ENCODE assay signal across 17 cellular contexts in the genomic region with DNA sequence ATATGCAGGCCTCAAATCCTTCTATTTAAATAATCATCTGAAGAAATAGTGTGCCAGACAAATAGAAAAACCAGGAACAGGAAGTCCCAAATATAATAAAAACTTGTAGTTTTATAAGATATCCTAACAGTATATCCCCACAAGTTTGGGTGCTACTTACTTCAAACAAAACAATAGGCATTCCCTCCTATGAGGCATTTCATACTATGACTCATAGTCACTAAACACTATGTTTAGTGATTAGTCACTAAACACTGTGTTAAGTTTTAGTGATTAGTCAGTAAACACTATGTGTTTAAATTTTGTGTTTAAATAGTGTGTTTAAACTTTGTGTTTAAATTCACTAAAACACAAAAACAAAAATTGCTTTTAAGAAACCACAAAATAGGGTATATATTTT.
DNase-seq lines count a peak whose midpoint lies in the region; ATAC-seq, FAIRE-seq and TF ChIP-seq lines count a peak whose summit lies in the region.
"Had no signal": no experiment of that assay in that cellular context is flagged by ENCODE, and none has a peak within 500 bp of the region (broad histone marks: within the 10 kb centered on the region; RNA-seq: fewer than 3 reads in every experiment).

No MANE protein-coding gene starts in this region.

- intact Hi-C loops in OCI-LY7 (cut with micrococcal nuclease; ENCODE audit: unreplicated experiment) (no loop called here), esophagus squamous epithelium (cut with DNase I) (no loop called here)

- H4K20me1 ChIP-seq in OCI-LY7 (ENCODE audit: insufficient read depth, low read length), result no peaks in the 10 kb centered on the region

- H2AFZ ChIP-seq in OCI-LY7 (ENCODE audit: low read length), result no peak overlapping the region

- H3K27ac ChIP-seq in A549 (no peak overlapping the region), OCI-LY7 (ENCODE audit: low read depth, low read length, poor library complexity, severe bottlenecking) (no peak overlapping the region), esophagus squamous epithelium (no peak overlapping the region)
- H3K27ac ChIP-seq: gastrocnemius medialis, lower lobe of right lung, spleen had no signal

- H3K36me3 ChIP-seq in adipocyte (ENCODE audit: control insufficient read depth, insufficient read depth, low read length, severe bottlenecking), result no peaks in the 10 kb centered on the region
- H3K36me3 ChIP-seq in OCI-LY7 (ENCODE audit: insufficient read depth, low read length), result no peaks in the 10 kb centered on the region
- H3K36me3 ChIP-seq in esophagus squamous epithelium, result no peaks in the 10 kb centered on the region
- H3K36me3 ChIP-seq: gastrocnemius medialis, lower lobe of right lung, spleen had no signal

- no peaks in the 10 kb centered on the region for H3K79me2 ChIP-seq in OCI-LY7 (ENCODE audit: insufficient read depth, low read depth, low read length)

- H3K4me1 ChIP-seq in A549, result no peaks in the 10 kb centered on the region
- peaks cover 2% of the 10 kb centered on the region for H3K4me1 ChIP-seq in adipocyte (ENCODE audit: control insufficient read depth, insufficient read depth, low read length)
- no peaks in the 10 kb centered on the region for H3K4me1 ChIP-seq in OCI-LY7 (ENCODE audit: insufficient read depth, low read length, poor library complexity, severe bottlenecking)
- H3K4me1 ChIP-seq in esophagus squamous epithelium, result no peaks in the 10 kb centered on the region
- H3K4me1 ChIP-seq: gastrocnemius medialis, lower lobe of right lung, spleen had no signal

- CTCF ChIA-PET in A549 (lab: Yijun Ruan, JAX), result no interaction called here
- CTCF ChIA-PET in OCI-LY7 (lab: Charles Lee; ENCODE audit: unreplicated experiment), result no interaction called here

- H3K9me3 ChIP-seq in A549 (no peaks in the 10 kb centered on the region), adipocyte (ENCODE audit: control insufficient read depth, low read length) (no peaks in the 10 kb centered on the region), OCI-LY7 (ENCODE audit: low read length) (no peaks in the 10 kb centered on the region), esophagus squamous epithelium (no peaks in the 10 kb centered on the region)
- H3K9me3 ChIP-seq: gastrocnemius medialis, lower lobe of right lung, SK-N-SH, spleen had no signal

- H3K27me3 ChIP-seq in adipocyte (replicated peaks; ENCODE audit: control insufficient read depth, insufficient read depth, low read length) (no peaks in the 10 kb centered on the region), esophagus squamous epithelium (no peaks in the 10 kb centered on the region)
- H3K27me3 ChIP-seq: gastrocnemius medialis, spleen had no signal

- no peak for TF ChIP-seq CTCF in A549 (IDR thresholded peaks at IDR 0.05)
- TF ChIP-seq CTCF in OCI-LY7 (conservative IDR thresholded peaks at IDR 0.05; ENCODE audit: low read length), result no peak
- TF ChIP-seq CTCF in esophagus squamous epithelium (IDR thresholded peaks at IDR 0.05), result no peak

- ATAC-seq in A549, result no peak
- no peak for ATAC-seq in HG03108 (IDR thresholded peaks at IDR 0.05; ENCODE audit: unreplicated experiment)
- ATAC-seq: gastrocnemius medialis; lower lobe of right lung; naive thymus-derived CD4-positive, alpha-beta T cell; stimulated activated naive CD8-positive, alpha-beta T cell treated with anti-CD3 and anti-CD28 coated beads, Interleukin-15, Interleukin-2, amounts not matched to agents 100 U/mL and 50 U/mL, for 24 hours had no signal

- no peaks in the 10 kb centered on the region for H3K9me2 ChIP-seq in OCI-LY7 (ENCODE audit: insufficient read depth, low read length)
- H3K9me2 ChIP-seq: SK-N-SH had no signal

- BruUV-seq in OCI-LY7 (replicated peaks; lab: Mats Ljungman, UMichigan), result no TSS peak

- no peak overlapping the region for H3K9ac ChIP-seq in adipocyte (ENCODE audit: low read length)
- H3K9ac ChIP-seq: SK-N-SH had no signal

- TF ChIP-seq RAD21 in A549 (conservative IDR thresholded peaks at IDR 0.05 in 1 of 2, IDR thresholded peaks at IDR 0.05 in 1 of 2), result no peak

- no peak overlapping the region for H3K4me3 ChIP-seq in A549
- no peak overlapping the region for H3K4me3 ChIP-seq in adipocyte (ENCODE audit: low read length)
- no peak overlapping the region for H3K4me3 ChIP-seq in OCI-LY7 (ENCODE audit: low read depth, low read length, poor library complexity, severe bottlenecking)
- H3K4me3 ChIP-seq in esophagus squamous epithelium, result no peak overlapping the region
- H3K4me3 ChIP-seq: gastrocnemius medialis, lower lobe of right lung, spleen had no signal

- TF ChIP-seq EP300 in A549 (IDR thresholded peaks at IDR 0.05), result no peak

- DNase-seq in A549 (ENCODE audit: low read depth in 1 of 2, low spot score in 1 of 2), result peak in 1 of 2 experiments; percentile 1
- peak; percentile 41 for DNase-seq in HPDE6-E6E7 (ENCODE audit: extremely low spot score)
- DNase-seq in adipocyte (ENCODE audit: low read depth), result peak; percentile 1
- no peak for DNase-seq in frontal cortex (ENCODE audit: low spot score in 2 of 2)
- no peak for DNase-seq in OCI-LY7 (ENCODE audit: low spot score)
- DNase-seq in esophagus squamous epithelium (lab: John Stamatoyannopoulos, UW), result no peak
- DNase-seq in cerebellum (ENCODE audit: low spot score), result no peak
- DNase-seq: effector CD8-positive, alpha-beta T cell; gastrocnemius medialis; lower lobe of right lung; MM.1S; naive thymus-derived CD4-positive, alpha-beta T cell; NCI-H1694 treated with DMSO at 0.1 percent for 48 hours; SK-N-SH; spleen; stimulated activated naive CD8-positive, alpha-beta T cell treated with anti-CD3 and anti-CD28 coated beads, Interleukin-15, Interleukin-2, amounts not matched to agents 100 U/mL and 50 U/mL, for 24 hours had no signal

- no peak for FAIRE-seq in A549 (lab: Jason Lieb, UNC)
- peak; percentile 55 for FAIRE-seq in frontal cortex (lab: Jason Lieb, UNC)

- H3K4me2 ChIP-seq in A549 (no peak overlapping the region), OCI-LY7 (ENCODE audit: low read length) (no peak overlapping the region)
- H3K4me2 ChIP-seq: SK-N-SH had no signal

- TF ChIP-seq POLR2A in A549 (IDR thresholded peaks at IDR 0.05; ENCODE audit: low read length), result no peak
- no peak for TF ChIP-seq POLR2A in esophagus squamous epithelium (IDR thresholded peaks at IDR 0.05)

- POLR2A ChIA-PET in A549 (lab: Yijun Ruan, JAX), result no interaction called here
- POLR2A ChIA-PET in OCI-LY7 (lab: Charles Lee), result no interaction called here

TF ChIP-seq in A549, 52 proteins besides CTCF, POLR2A, EP300 and RAD21:
- TF ChIP-seq JUN (IDR thresholded peaks at IDR 0.05), result no peak
- TF ChIP-seq, protein P1, sequence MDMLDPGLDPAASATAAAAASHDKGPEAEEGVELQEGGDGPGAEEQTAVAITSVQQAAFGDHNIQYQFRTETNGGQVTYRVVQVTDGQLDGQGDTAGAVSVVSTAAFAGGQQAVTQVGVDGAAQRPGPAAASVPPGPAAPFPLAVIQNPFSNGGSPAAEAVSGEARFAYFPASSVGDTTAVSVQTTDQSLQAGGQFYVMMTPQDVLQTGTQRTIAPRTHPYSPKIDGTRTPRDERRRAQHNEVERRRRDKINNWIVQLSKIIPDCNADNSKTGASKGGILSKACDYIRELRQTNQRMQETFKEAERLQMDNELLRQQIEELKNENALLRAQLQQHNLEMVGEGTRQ (IDR thresholded peaks at IDR 0.05), result no peak
- no peak for TF ChIP-seq FOSL2 (IDR thresholded peaks at IDR 0.05)
- TF ChIP-seq FOSL2 (CRISPR knock-in tag; IDR thresholded peaks at IDR 0.05), result peak; percentile 67
- TF ChIP-seq, protein P2, sequence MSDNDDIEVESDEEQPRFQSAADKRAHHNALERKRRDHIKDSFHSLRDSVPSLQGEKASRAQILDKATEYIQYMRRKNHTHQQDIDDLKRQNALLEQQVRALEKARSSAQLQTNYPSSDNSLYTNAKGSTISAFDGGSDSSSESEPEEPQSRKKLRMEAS (IDR thresholded peaks at IDR 0.05), result no peak
- no peak for TF ChIP-seq MAFK (IDR thresholded peaks at IDR 0.05; ENCODE audit: partially characterized antibody)
- TF ChIP-seq SREBF2 (IDR thresholded peaks at IDR 0.05), result no peak
TF ChIP-seq in A549: peak in this region for 1.

Comparison
In these comparisons a context has a peak if more than half of its experiments do, and no peak if none do; other contexts are left out.
1. DNase-seq: peak in HPDE6-E6E7 (single experiment) and adipocyte (single experiment); none in frontal cortex (0 of 2), OCI-LY7 (single experiment), esophagus squamous epithelium (single experiment) and cerebellum (single experiment).